Comparison of ENCODE assay signal across 8 cellular contexts in the genomic region with DNA sequence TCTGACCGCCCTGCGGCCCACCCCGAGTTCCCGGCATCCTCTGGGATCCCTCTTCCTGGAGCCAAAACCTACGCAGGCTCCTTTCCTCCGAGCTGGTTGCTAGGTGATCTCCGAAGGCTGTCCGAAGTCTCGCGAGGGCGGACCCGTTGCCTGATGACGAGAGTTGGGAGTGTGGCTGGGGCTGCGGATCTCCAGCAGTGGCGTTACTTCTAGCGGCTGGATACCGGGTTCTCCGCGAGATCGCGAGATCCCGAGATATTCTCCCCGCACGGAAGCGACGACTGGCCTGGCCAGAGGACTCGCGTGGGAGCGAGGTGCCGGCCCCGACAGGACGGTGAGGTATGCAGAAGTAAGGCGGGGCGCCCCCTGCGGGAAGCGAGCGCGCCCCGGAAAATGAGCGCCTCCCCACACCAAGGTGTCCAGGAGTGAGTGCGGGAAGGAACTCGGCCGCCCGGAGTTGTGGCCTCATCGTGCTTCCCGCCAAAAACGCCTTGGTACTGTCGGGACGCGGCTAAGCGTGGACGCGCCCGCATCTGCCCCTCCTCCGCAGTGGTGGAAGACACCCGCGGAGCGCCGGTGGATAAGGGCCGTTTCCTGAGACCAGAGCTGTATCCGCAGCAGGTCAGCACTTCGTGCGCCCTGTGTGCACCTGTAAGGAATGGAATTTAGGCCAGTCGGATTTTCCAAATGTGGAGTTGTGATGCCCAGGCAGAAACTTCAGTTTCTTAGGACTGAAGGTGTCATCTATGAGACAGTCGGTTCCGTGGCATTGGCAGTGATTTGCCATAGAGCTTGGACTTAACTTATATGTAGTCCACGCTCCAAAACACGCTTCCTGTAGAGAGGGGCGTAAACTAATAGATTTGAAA. TPM values are rescaled to one million over a fixed set of nuclear protein-coding genes. Genes with fewer than 3 reads are reported as not detected.
DNase-seq lines count a peak whose midpoint lies in the region; ATAC-seq and TF ChIP-seq lines count a peak whose summit lies in the region.

TSS of gene AGBL3 (plus strand) at position 146 of the 869 bp plus-strand sequence. CDS start 1,426 bp downstream, outside the sequence.

- H3K27ac ChIP-seq in AG04450 (ENCODE audit: low read depth, low read length): peak within 1 kb of the TSS; percentile 73
- peak within 1 kb of the TSS; percentile 91 to 95 (median 94) for H3K27ac ChIP-seq in spleen

- CTCF ChIA-PET in AG04450 (lab: Charles Lee): interaction anchor here (0.6 to 2.9 kb wide), 12 partner anchors 15 to 353 kb away, joined by 3 to 15 read pairs (median 4); partner anchors contain the start of genes CYREN and TMEM140

- peak; percentile 84 for ATAC-seq in GM18870 (IDR thresholded peaks at IDR 0.05; ENCODE audit: unreplicated experiment)
- ATAC-seq in HG03135 (IDR thresholded peaks at IDR 0.05; ENCODE audit: unreplicated experiment): peak; percentile 96

- 0% methylated on average over 45 to 69 of the region's 69 CpGs for WGBS in spleen, 5 donors

- intact Hi-C loops in spleen (cut with DNase I; ENCODE audit: low total_unique reads): loop anchor here (10.0 kb wide), 1 partner anchor 178 kb away; no protein-coding TSS in a partner anchor

- H3K36me3 ChIP-seq in spleen: peaks cover 0 to 13% (median 0%) of the 10 kb centered on the region in 6 donors

- TF ChIP-seq CTCF in AG04450 (IDR thresholded peaks at IDR 0.05; ENCODE audit: low read depth, low read length) (peak; percentile 65), WI38 (IDR thresholded peaks at IDR 0.05; ENCODE audit: low read depth, low read length) (peak; percentile 56), cardiac fibroblast (IDR thresholded peaks at IDR 0.05; ENCODE audit: low read depth, low read length) (peak; percentile 56), spleen (IDR thresholded peaks at IDR 0.05 in 8 of 11, conservative IDR thresholded peaks at IDR 0.05 in 3 of 11) (peak; percentile 30 to 81 (median 69))

- H3K9me3 ChIP-seq in AG04450 (ENCODE audit: control insufficient read depth, insufficient read depth, low read length) (no peaks in the 10 kb centered on the region; the same call in 1 of the 2 replicates), spleen (peaks cover 0 to 3% (median 0%) of the 10 kb centered on the region in 8 donors)

- DNase-seq in AG04450 (ENCODE audit: low read depth, low spot score) (peak; percentile 89), NCI-H2196 (lab: John Stamatoyannopoulos, UW; ENCODE audit: unreplicated experiment) (peak; percentile 96), cardiac fibroblast (ENCODE audit: low read depth in 2 of 2) (peak; percentile 97 to 98), inferior parietal cortex (ENCODE audit: extremely low spot score) (peak; percentile 95), spleen (peak; percentile 98)

- no peak for TF ChIP-seq POLR2A in spleen (IDR thresholded peaks at IDR 0.05)

- POLR2A ChIA-PET in AG04450 (lab: Yijun Ruan, JAX): interaction anchor here (0.5 to 1.5 kb wide), 3 partner anchors 185 to 218 kb away, joined by 3 to 9 read pairs (median 4); no protein-coding TSS in a partner anchor

- no peaks in the 10 kb centered on the region for H3K27me3 ChIP-seq in AG04450 (ENCODE audit: control insufficient read depth, insufficient read depth, low read length)
- H3K27me3 ChIP-seq in spleen (replicated peaks in 1 of 7): no peaks in the 10 kb centered on the region

- H3K4me3 ChIP-seq in AG04450 (ENCODE audit: low read depth, low read length) (peak within 1 kb of the TSS; percentile 87), WI38 (ENCODE audit: low read depth, low read length) (peak within 1 kb of the TSS; percentile 75), cardiac fibroblast (replicated peaks in 1 of 2; ENCODE audit: low read depth in 2 of 2, low read length in 2 of 2) (peak within 1 kb of the TSS; percentile 83 to 87), spleen (peak within 1 kb of the TSS; percentile 70 to 89 (median 79))

- peaks cover 10 to 51% (median 35%) of the 10 kb centered on the region in 6 donors for H3K4me1 ChIP-seq in spleen

RNA-seq across cellular contexts. Expression of gene AGBL3, which starts in this region (rescaled TPM):
- polyA plus RNA-seq in AG04450 (2011; rRNA removed) (0.32 and 0.38 TPM in 2 replicates), spleen (1 to 10 TPM; 1.2 to 1.5 (median 1.3) TPM)
- polyA minus RNA-seq in AG04450 (2011; rRNA and poly(A)+ RNA removed): 0.70 and 1.2 TPM in 2 replicates
- 10 to 100 TPM in 1 of 7 donors, 1 to 10 TPM in 6; 3.6 to 12.9 (median 5.1) TPM for total RNA-seq in spleen

Comparison
In these comparisons a context has a peak if more than half of its experiments do, and no peak if none do; other contexts are left out.
1. Peak in every context shown above with its lines: DNase-seq, ATAC-seq, H3K4me3 ChIP-seq and H3K27ac ChIP-seq.